ENCODE assay signal across 1 cellular context in genomic region chr18:41624461-41624860, GRCh38.
TF ChIP-seq lines count a peak whose summit lies in the region.

No MANE protein-coding gene starts in this region.

TF ChIP-seq in SK-N-SH treated with all-trans-retinoic acid at 6 μM for 48 hours, 23 proteins besides CTCF, POLR2A, EP300 and RAD21:
- no peak for TF ChIP-seq CSRNP3 (CRISPR knock-in tag; IDR thresholded peaks at IDR 0.05)
- TF ChIP-seq SNAI2 (CRISPR knock-in tag; IDR thresholded peaks at IDR 0.05) = no peak
- no peak for TF ChIP-seq ZNF70 (CRISPR knock-in tag; IDR thresholded peaks at IDR 0.05)
- no peak for TF ChIP-seq OSR1 (CRISPR knock-in tag; IDR thresholded peaks at IDR 0.05)
- no peak for TF ChIP-seq PATZ1 (CRISPR knock-in tag; IDR thresholded peaks at IDR 0.05; ENCODE audit: borderline replicate concordance)
- no peak for TF ChIP-seq ZNF8 (CRISPR knock-in tag; IDR thresholded peaks at IDR 0.05)
- TF ChIP-seq CREB5 (CRISPR knock-in tag; IDR thresholded peaks at IDR 0.05; ENCODE audit: low read depth) = no peak
- no peak for TF ChIP-seq CSDC2 (CRISPR knock-in tag; IDR thresholded peaks at IDR 0.05)
- no peak for TF ChIP-seq PPARA (CRISPR knock-in tag; IDR thresholded peaks at IDR 0.05; ENCODE audit: borderline replicate concordance)
- no peak for TF ChIP-seq ISL1 (CRISPR knock-in tag; IDR thresholded peaks at IDR 0.05)
- no peak for TF ChIP-seq ESRRG (CRISPR knock-in tag; IDR thresholded peaks at IDR 0.05)
- no peak for TF ChIP-seq POU6F1 (CRISPR knock-in tag; IDR thresholded peaks at IDR 0.05; ENCODE audit: borderline replicate concordance, low read depth)
- no peak for TF ChIP-seq ZC3H10 (CRISPR knock-in tag; IDR thresholded peaks at IDR 0.05)
- no peak for TF ChIP-seq RARB (CRISPR knock-in tag; IDR thresholded peaks at IDR 0.05)
- TF ChIP-seq TSHZ2 (CRISPR knock-in tag; IDR thresholded peaks at IDR 0.05) = no peak
- no peak for TF ChIP-seq TOX (CRISPR knock-in tag; IDR thresholded peaks at IDR 0.05; ENCODE audit: borderline replicate concordance)
- no peak for TF ChIP-seq ZNF565 (CRISPR knock-in tag; conservative IDR thresholded peaks at IDR 0.05; ENCODE audit: low read depth)
- no peak for TF ChIP-seq ARNTL (CRISPR knock-in tag; IDR thresholded peaks at IDR 0.05; ENCODE audit: borderline replicate concordance, low read depth)
- TF ChIP-seq BACH2 (CRISPR knock-in tag; IDR thresholded peaks at IDR 0.05; ENCODE audit: borderline replicate concordance) = no peak
